In the genomic region with DNA sequence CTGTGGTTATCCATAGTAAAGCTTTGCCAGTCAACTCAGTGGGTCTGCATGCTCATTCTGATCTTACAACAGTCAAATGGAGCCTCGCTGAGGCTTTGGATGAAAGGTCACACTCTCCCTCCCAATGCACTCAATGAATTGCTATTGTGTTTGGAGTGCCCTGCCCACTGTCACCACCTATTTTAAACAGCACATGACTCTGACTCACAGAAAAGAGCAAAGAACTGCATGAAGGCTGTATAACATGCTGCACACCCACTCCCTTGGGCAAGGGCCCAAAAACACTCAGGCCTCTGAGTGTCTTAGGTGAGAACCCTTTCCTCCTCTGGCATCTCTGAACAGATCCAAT, we compare ENCODE assay signal across 1 cellular context.
TF ChIP-seq lines count a peak whose summit lies in the region.

No MANE protein-coding gene starts in this region.

TF ChIP-seq in WTC11, 78 proteins besides CTCF, POLR2A, EP300 and RAD21 (continued from another document):
- TF ChIP-seq USF2 (CRISPR knock-in tag; IDR thresholded peaks at IDR 0.05): no peak
- TF ChIP-seq JUN (CRISPR knock-in tag; IDR thresholded peaks at IDR 0.05): no peak
- TF ChIP-seq ZNF532 (CRISPR knock-in tag; IDR thresholded peaks at IDR 0.05; ENCODE audit: borderline replicate concordance): no peak
